ENCODE assay signal across 8 cellular contexts in the genomic region with DNA sequence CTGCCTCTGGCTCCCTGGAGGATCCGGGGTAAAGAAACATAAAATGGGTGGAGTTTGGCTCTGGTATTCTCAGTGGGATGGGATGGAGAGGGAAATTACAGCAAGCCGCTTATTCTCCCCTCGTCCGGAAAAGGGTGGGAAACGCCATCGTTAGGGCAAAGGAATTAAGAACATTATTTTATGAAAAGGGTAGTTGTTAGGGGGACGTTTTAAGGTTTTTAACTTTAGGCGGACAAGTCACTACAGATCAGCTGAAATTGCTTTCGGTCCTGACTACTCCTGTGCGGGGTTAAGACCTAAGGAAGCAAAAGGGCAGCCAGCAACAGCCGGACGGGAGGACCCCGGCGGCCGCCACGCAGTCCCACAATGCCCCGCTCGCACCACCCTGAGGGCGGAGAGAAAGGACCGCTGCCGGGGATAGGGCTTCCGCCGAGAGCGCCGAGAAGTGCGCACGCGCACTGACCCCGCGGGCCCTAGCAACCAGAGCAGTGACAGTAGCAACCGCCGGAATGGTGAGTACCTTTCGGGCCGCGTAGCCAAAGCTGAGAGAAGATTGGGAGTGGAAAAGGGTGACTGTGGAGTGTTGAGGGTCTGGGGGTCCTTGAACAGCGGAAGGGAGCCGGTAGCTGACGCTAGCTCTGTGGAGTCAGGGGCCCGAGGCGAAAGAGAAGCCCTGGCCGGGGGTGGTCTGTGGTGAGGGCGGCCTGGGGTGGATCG. TPM values are rescaled to one million over a fixed set of nuclear protein-coding genes. Genes with fewer than 3 reads are reported as not detected.
A peak's percentile ranks its signal among the peaks of the same experiment; 100 is the strongest.
DNase-seq lines count a peak whose midpoint lies in the region; ATAC-seq and TF ChIP-seq lines count a peak whose summit lies in the region.

A gene with protein sequence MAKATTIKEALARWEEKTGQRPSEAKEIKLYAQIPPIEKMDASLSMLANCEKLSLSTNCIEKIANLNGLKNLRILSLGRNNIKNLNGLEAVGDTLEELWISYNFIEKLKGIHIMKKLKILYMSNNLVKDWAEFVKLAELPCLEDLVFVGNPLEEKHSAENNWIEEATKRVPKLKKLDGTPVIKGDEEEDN (plus strand): TSS at position 456 of the 717 bp plus-strand sequence. CDS start 54 bp downstream, at position 510.

- H3K4me1 ChIP-seq in PC-9 (replicated peaks; ENCODE audit: insufficient read depth) (peaks cover 19% of the 10 kb centered on the region), muscle layer of colon (ENCODE audit: insufficient read depth, low read length) (peaks cover 8% of the 10 kb centered on the region)

- peak within 1 kb of the TSS; percentile 52 for H3K27ac ChIP-seq in PC-9
- peak within 1 kb of the TSS; percentile 86 for H3K27ac ChIP-seq in muscle layer of colon (ENCODE audit: low read depth, low read length)

- H3K27me3 ChIP-seq in PC-9 (ENCODE audit: insufficient read depth, low read depth) = no peaks in the 10 kb centered on the region
- no peaks in the 10 kb centered on the region for H3K27me3 ChIP-seq in muscle layer of colon (ENCODE audit: control insufficient read depth in 1 of 2, insufficient read depth in 2 of 2, low read length in 2 of 2)

- ATAC-seq in GM21723 (IDR thresholded peaks at IDR 0.05; ENCODE audit: unreplicated experiment) (peak; percentile 93), esophagus mucosa (peak; percentile 98)
- ATAC-seq in activated T-cell treated with anti-CD3 and anti-CD28 coated beads, Interleukin-2, amount 50 U/mL, for 4 hours = peak; percentile 100

- no peaks in the 10 kb centered on the region for H3K27me3 Mint-ChIP-seq in activated T-cell treated with anti-CD3 and anti-CD28 coated beads, Interleukin-2, amount 50 U/mL, for 4 hours (ENCODE audit: low read depth)

- H3K9me3 ChIP-seq in PC-9 (ENCODE audit: insufficient read depth, low read depth) = no peaks in the 10 kb centered on the region
- H3K9me3 ChIP-seq in muscle layer of colon (ENCODE audit: low read length) = no peaks in the 10 kb centered on the region

- peak; percentile 94 for DNase-seq in DMS53 (lab: John Stamatoyannopoulos, UW)
- DNase-seq in KBM-7 = peak; percentile 92
- DNase-seq in PC-9 = peak; percentile 71 to 93
- peak; percentile 88 for DNase-seq in activated T-cell treated with anti-CD3 and anti-CD28 coated beads, Interleukin-2, amount 50 U/mL, for 4 hours
- peak; percentile 80 to 85 for DNase-seq in stimulated activated CD8-positive, alpha-beta memory T cell treated with anti-CD3 and anti-CD28 coated beads, Interleukin-7, amount 100 ng/mL, for 1 hour (ENCODE audit: low read depth in 2 of 2)

- H3K4me3 ChIP-seq in PC-9 = peak within 1 kb of the TSS; percentile 88
- peak within 1 kb of the TSS; percentile 72 to 93 for H3K4me3 ChIP-seq in muscle layer of colon (ENCODE audit: low read depth in 1 of 2, low read length in 2 of 2)

- peak within 1 kb of the TSS; percentile 70 for H3K9ac ChIP-seq in muscle layer of colon (ENCODE audit: low read length)

- BruUV-seq in PC-9 (replicated peaks; lab: Mats Ljungman, UMichigan) = TSS peak; percentile 100

- H3K36me3 Mint-ChIP-seq in activated T-cell treated with anti-CD3 and anti-CD28 coated beads, Interleukin-2, amount 50 U/mL, for 4 hours (ENCODE audit: insufficient read depth) = no peaks in the 10 kb centered on the region

- H3K4me2 ChIP-seq in PC-9 = peak within 1 kb of the TSS; percentile 83

- H3F3A ChIP-seq in PC-9 (ENCODE audit: insufficient read depth, low read depth) = peaks cover 23% of the 10 kb centered on the region; the same call in 1 of the 2 replicates

- in situ Hi-C loops in KBM-7 (cut with MboI; ENCODE audit: low pct_unique_long_range_greater_than_20kb, low sequenced_read_pairs) = no loop called here

- no peaks in the 10 kb centered on the region for H3K9me3 Mint-ChIP-seq in activated T-cell treated with anti-CD3 and anti-CD28 coated beads, Interleukin-2, amount 50 U/mL, for 4 hours

- TF ChIP-seq CTCF in PC-9 (conservative IDR thresholded peaks at IDR 0.05) = no peak

- no peaks in the 10 kb centered on the region for H3K9me2 ChIP-seq in PC-9 (ENCODE audit: insufficient read depth)

- CTCF ChIA-PET in PC-9 (lab: Charles Lee) = interaction anchor here (0.6 kb wide), 1 partner anchor 10 kb away, joined by 4 read pairs; no protein-coding TSS in a partner anchor

- H3K36me3 ChIP-seq in PC-9 (ENCODE audit: low read depth) (no peaks in the 10 kb centered on the region), muscle layer of colon (ENCODE audit: insufficient read depth, low read length) (no peaks in the 10 kb centered on the region)

- no peaks in the 10 kb centered on the region for H4K20me1 ChIP-seq in PC-9 (ENCODE audit: insufficient read depth)

- peaks cover 25% of the 10 kb centered on the region for H3K79me2 ChIP-seq in PC-9 (ENCODE audit: low read depth)

- POLR2A ChIA-PET in PC-9 (lab: Charles Lee; ENCODE audit: unreplicated experiment) = interaction anchor here (0.7 to 0.8 kb wide), 3 partner anchors 113 to 548 kb away, joined by 3 to 12 read pairs (median 9); no protein-coding TSS in a partner anchor

- intact Hi-C loops in PC-9 (cut with micrococcal nuclease; ENCODE audit: unreplicated experiment) = no loop called here

- peak within 1 kb of the TSS; percentile 100 for H2AFZ ChIP-seq in PC-9

- peaks cover 16% of the 10 kb centered on the region for H3K4me1 Mint-ChIP-seq in activated T-cell treated with anti-CD3 and anti-CD28 coated beads, Interleukin-2, amount 50 U/mL, for 4 hours (ENCODE audit: low read depth)

- peak within 1 kb of the TSS; percentile 89 for H3K4me3 Mint-ChIP-seq in activated T-cell treated with anti-CD3 and anti-CD28 coated beads, Interleukin-2, amount 50 U/mL, for 4 hours

RNA-seq across cellular contexts. Expression of the gene that starts here (rescaled TPM):
- total RNA-seq in PC-9 (2021) (23.0 and 25.5 TPM in 2 replicates), esophagus mucosa (4.1 TPM)
- 10 to 100 TPM in 1 of 3 donors, 1 to 10 TPM in 2; 7.0 to 10.8 (median 9.7) TPM for total RNA-seq in activated T-cell treated with anti-CD3 and anti-CD28 coated beads, Interleukin-2, amount 50 U/mL, for 4 hours

Comparison
In these comparisons a context has a peak if more than half of its experiments do, and no peak if none do; other contexts are left out.
1. Peak in every context shown above with its lines: DNase-seq, ATAC-seq, H3K4me3 ChIP-seq and H3K27ac ChIP-seq.